ENCODE assay signal across 26 cellular contexts in genomic region chr16:48421741-48422140, GRCh38.
"Had no signal": no experiment of that assay in that cellular context is flagged by ENCODE, and none has a peak within 500 bp of the region (broad histone marks: within the 10 kb centered on the region; RNA-seq: fewer than 3 reads in every experiment).

No MANE protein-coding gene starts in this region.

- H3K4me1 ChIP-seq: adrenal gland, breast epithelium, SJSA1 had no signal

- H3K27ac Mint-ChIP-seq: activated CD8-positive, alpha-beta T cell treated with anti-CD3 and anti-CD28 coated beads, Interleukin-2, amount 10 ng/mL, durations not matched to agents 7 days and 5 days; activated naive CD8-positive, alpha-beta T cell treated with anti-CD3 and anti-CD28 coated beads, Interleukin-2, amount 10 ng/mL, durations not matched to agents 7 days and 5 days; T-helper 1 cell treated with Interleukin-12 subunit alpha and Interleukin-12 subunit beta and Interleukin-4 antibody, amounts not matched to agents 30 μg/mL and 1 μg/mL, for 36 hours; WTC11 had no signal

- H3K9ac ChIP-seq: KMS-11 had no signal

- DNase-seq: activated CD4-positive, alpha-beta T cell treated with anti-CD3 and anti-CD28 coated beads for 48 hours; activated CD4-positive, alpha-beta T cell treated with anti-CD3 and anti-CD28 coated beads, Interleukin-2, amount 50 U/mL, for 4 hours; activated CD4-positive, CD25-positive, alpha-beta regulatory T cell treated with anti-CD3 and anti-CD28 coated beads, Interleukin-2, amount 50 U/mL, for 72 hours; activated CD8-positive, alpha-beta memory T cell treated with anti-CD3 and anti-CD28 coated beads, Interleukin-2, amount 50 U/mL, for 48 hours; activated CD8-positive, alpha-beta T cell treated with anti-CD3 and anti-CD28 coated beads, Interleukin-2, amount 10 ng/mL, durations not matched to agents 7 days and 5 days; activated naive CD4-positive, alpha-beta T cell treated with anti-CD3 and anti-CD28 coated beads, Interleukin-2, amount 50 U/mL, for 16 hours; activated naive CD8-positive, alpha-beta T cell treated with anti-CD3 and anti-CD28 coated beads, Interleukin-2, amount 10 ng/mL, durations not matched to agents 7 days and 5 days; activated T-cell treated with anti-CD3 and anti-CD28 coated beads, Interleukin-2, amount 50 U/mL, for 1 hour; adrenal gland; anterior cingulate cortex; caudate nucleus; MG63; NCI-H1105; NCI-H1436; NCI-H1694 treated with DMSO at 0.1 percent for 48 hours; NCI-H2029 treated with DMSO at 0.1 percent for 48 hours; NCI-H345; NCI-H510A; NCI-H526 treated with DMSO at 0.1 percent for 48 hours; PC-3; SHP77 had no signal

- H3K4me1 Mint-ChIP-seq: WTC11 had no signal

- H3K27me3 ChIP-seq: adrenal gland, breast epithelium, MG63, SJSA1 had no signal

- H3K4me3 ChIP-seq: adrenal gland, breast epithelium, MG63, SJSA1 had no signal

- H3K9me3 ChIP-seq: adrenal gland, breast epithelium, MG63, SJSA1 had no signal

- H3K36me3 Mint-ChIP-seq: activated naive CD8-positive, alpha-beta T cell treated with anti-CD3 and anti-CD28 coated beads, Interleukin-2, amount 10 ng/mL, durations not matched to agents 7 days and 5 days had no signal

- H3K36me3 ChIP-seq: adrenal gland, breast epithelium, MG63, SJSA1 had no signal

- H3K9me3 Mint-ChIP-seq: activated naive CD8-positive, alpha-beta T cell treated with anti-CD3 and anti-CD28 coated beads, Interleukin-2, amount 10 ng/mL, durations not matched to agents 7 days and 5 days; T-helper 1 cell treated with Interleukin-12 subunit alpha and Interleukin-12 subunit beta and Interleukin-4 antibody, amounts not matched to agents 30 μg/mL and 1 μg/mL, for 36 hours had no signal

- H3K4me2 ChIP-seq: KMS-11 had no signal

- H3K27ac ChIP-seq: adrenal gland, breast epithelium, KMS-11, SJSA1 had no signal

- H3K4me3 Mint-ChIP-seq: activated CD8-positive, alpha-beta T cell treated with anti-CD3 and anti-CD28 coated beads, Interleukin-2, amount 10 ng/mL, durations not matched to agents 7 days and 5 days; activated naive CD8-positive, alpha-beta T cell treated with anti-CD3 and anti-CD28 coated beads, Interleukin-2, amount 10 ng/mL, durations not matched to agents 7 days and 5 days; T-helper 1 cell treated with Interleukin-12 subunit alpha and Interleukin-12 subunit beta and Interleukin-4 antibody, amounts not matched to agents 30 μg/mL and 1 μg/mL, for 36 hours; WTC11 had no signal
